1 cellular context compared by ENCODE assay signal in the genomic region with DNA sequence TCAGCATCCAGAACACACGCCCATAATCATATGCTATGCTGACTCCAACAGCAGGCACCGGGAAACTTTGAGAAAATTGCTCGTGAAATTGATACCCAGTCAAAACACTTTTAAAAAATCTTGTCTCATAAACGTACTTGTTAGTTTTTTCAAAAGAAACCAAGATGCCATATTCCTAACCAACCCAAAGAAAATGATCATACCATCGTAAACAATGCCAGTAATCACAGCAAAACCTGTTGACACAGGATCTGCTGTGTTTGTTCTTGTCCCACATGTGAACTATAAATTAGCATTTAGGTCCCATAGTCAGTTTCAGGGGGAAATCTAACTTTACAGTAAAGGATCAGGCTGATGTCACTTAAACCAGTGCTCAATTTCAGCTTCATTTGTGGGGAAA.
A peak's percentile ranks its signal among the peaks of the same experiment; 100 is the strongest.
TF ChIP-seq lines count a peak whose summit lies in the region.

No MANE protein-coding gene starts in this region.

TF ChIP-seq in HEK293, 187 proteins besides CTCF, POLR2A, EP300 and RAD21 (continued from another document and continues in another):
- TF ChIP-seq ZNF654 (tag by site-specific recombination; IDR thresholded peaks at IDR 0.05; ENCODE audit: low read depth), result 0 out of 2 replicates have a peak, but pooled peaks have one; percentile 24
- peak; percentile 55; the same call in 1 of the 2 replicates for TF ChIP-seq ZNF600 (tag by site-specific recombination; IDR thresholded peaks at IDR 0.05)
- no peak for TF ChIP-seq ZBTB7A (tag by site-specific recombination; IDR thresholded peaks at IDR 0.05; ENCODE audit: low read depth)
- TF ChIP-seq ZNF423 (tag by site-specific recombination; IDR thresholded peaks at IDR 0.05), result no peak
- TF ChIP-seq ZNF221 (tag by site-specific recombination; IDR thresholded peaks at IDR 0.05; ENCODE audit: borderline replicate concordance), result no peak
- no peak for TF ChIP-seq KLF16 (tag by site-specific recombination; IDR thresholded peaks at IDR 0.05)
- TF ChIP-seq ZSCAN18 (tag by site-specific recombination; IDR thresholded peaks at IDR 0.05), result no peak
- TF ChIP-seq GLIS2 (tag by site-specific recombination; IDR thresholded peaks at IDR 0.05), result no peak
- no peak for TF ChIP-seq ZNF585B (tag by site-specific recombination; IDR thresholded peaks at IDR 0.05)
- no peak for TF ChIP-seq ZNF623 (tag by site-specific recombination; IDR thresholded peaks at IDR 0.05)
- no peak for TF ChIP-seq ZNF677 (tag by site-specific recombination; IDR thresholded peaks at IDR 0.05)
- TF ChIP-seq ZNF274 (IDR thresholded peaks at IDR 0.05; ENCODE audit: low read length), result no peak
- no peak for TF ChIP-seq ZNF274 (tag by site-specific recombination; IDR thresholded peaks at IDR 0.05; ENCODE audit: borderline replicate concordance)
- no peak for TF ChIP-seq ZNF302 (tag by site-specific recombination; IDR thresholded peaks at IDR 0.05; ENCODE audit: low read depth)
- TF ChIP-seq, protein P1, sequence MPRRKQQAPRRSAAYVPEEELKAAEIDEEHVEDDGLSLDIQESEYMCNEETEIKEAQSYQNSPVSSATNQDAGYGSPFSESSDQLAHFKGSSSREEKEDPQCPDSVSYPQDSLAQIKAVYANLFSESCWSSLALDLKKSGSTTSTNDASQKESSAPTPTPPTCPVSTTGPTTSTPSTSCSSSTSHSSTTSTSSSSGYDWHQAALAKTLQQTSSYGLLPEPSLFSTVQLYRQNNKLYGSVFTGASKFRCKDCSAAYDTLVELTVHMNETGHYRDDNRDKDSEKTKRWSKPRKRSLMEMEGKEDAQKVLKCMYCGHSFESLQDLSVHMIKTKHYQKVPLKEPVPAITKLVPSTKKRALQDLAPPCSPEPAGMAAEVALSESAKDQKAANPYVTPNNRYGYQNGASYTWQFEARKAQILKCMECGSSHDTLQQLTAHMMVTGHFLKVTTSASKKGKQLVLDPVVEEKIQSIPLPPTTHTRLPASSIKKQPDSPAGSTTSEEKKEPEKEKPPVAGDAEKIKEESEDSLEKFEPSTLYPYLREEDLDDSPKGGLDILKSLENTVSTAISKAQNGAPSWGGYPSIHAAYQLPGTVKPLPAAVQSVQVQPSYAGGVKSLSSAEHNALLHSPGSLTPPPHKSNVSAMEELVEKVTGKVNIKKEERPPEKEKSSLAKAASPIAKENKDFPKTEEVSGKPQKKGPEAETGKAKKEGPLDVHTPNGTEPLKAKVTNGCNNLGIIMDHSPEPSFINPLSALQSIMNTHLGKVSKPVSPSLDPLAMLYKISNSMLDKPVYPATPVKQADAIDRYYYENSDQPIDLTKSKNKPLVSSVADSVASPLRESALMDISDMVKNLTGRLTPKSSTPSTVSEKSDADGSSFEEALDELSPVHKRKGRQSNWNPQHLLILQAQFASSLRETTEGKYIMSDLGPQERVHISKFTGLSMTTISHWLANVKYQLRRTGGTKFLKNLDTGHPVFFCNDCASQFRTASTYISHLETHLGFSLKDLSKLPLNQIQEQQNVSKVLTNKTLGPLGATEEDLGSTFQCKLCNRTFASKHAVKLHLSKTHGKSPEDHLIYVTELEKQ (tag by site-specific recombination; IDR thresholded peaks at IDR 0.05; ENCODE audit: borderline replicate concordance), result no peak
- TF ChIP-seq ZNF37A (tag by site-specific recombination; IDR thresholded peaks at IDR 0.05), result no peak
- peak; percentile 84; the same call in 1 of the 2 replicates for TF ChIP-seq ZNF24 (tag by site-specific recombination; IDR thresholded peaks at IDR 0.05)
- no peak for TF ChIP-seq ZBTB1 (tag by site-specific recombination; IDR thresholded peaks at IDR 0.05)
- no peak for TF ChIP-seq ZNF324 (tag by site-specific recombination; IDR thresholded peaks at IDR 0.05)
- peak; percentile 74 for TF ChIP-seq KLF8 (tag by site-specific recombination; IDR thresholded peaks at IDR 0.05)
- no peak for TF ChIP-seq KLF17 (tag by site-specific recombination; IDR thresholded peaks at IDR 0.05)
- no peak for TF ChIP-seq ZNF768 (tag by site-specific recombination; IDR thresholded peaks at IDR 0.05)
- peak; percentile 35; the same call in 1 of the 2 replicates for TF ChIP-seq ZFP69B (tag by site-specific recombination; IDR thresholded peaks at IDR 0.05)
- no peak for TF ChIP-seq HOXD13 (CRISPR knock-in tag; IDR thresholded peaks at IDR 0.05; ENCODE audit: borderline replicate concordance)
- no peak for TF ChIP-seq ZBTB6 (tag by site-specific recombination; IDR thresholded peaks at IDR 0.05)
- TF ChIP-seq ZNF214 (tag by site-specific recombination; IDR thresholded peaks at IDR 0.05; ENCODE audit: borderline replicate concordance), result no peak
- TF ChIP-seq ZNF155 (tag by site-specific recombination; IDR thresholded peaks at IDR 0.05), result no peak
- TF ChIP-seq, protein P2, sequence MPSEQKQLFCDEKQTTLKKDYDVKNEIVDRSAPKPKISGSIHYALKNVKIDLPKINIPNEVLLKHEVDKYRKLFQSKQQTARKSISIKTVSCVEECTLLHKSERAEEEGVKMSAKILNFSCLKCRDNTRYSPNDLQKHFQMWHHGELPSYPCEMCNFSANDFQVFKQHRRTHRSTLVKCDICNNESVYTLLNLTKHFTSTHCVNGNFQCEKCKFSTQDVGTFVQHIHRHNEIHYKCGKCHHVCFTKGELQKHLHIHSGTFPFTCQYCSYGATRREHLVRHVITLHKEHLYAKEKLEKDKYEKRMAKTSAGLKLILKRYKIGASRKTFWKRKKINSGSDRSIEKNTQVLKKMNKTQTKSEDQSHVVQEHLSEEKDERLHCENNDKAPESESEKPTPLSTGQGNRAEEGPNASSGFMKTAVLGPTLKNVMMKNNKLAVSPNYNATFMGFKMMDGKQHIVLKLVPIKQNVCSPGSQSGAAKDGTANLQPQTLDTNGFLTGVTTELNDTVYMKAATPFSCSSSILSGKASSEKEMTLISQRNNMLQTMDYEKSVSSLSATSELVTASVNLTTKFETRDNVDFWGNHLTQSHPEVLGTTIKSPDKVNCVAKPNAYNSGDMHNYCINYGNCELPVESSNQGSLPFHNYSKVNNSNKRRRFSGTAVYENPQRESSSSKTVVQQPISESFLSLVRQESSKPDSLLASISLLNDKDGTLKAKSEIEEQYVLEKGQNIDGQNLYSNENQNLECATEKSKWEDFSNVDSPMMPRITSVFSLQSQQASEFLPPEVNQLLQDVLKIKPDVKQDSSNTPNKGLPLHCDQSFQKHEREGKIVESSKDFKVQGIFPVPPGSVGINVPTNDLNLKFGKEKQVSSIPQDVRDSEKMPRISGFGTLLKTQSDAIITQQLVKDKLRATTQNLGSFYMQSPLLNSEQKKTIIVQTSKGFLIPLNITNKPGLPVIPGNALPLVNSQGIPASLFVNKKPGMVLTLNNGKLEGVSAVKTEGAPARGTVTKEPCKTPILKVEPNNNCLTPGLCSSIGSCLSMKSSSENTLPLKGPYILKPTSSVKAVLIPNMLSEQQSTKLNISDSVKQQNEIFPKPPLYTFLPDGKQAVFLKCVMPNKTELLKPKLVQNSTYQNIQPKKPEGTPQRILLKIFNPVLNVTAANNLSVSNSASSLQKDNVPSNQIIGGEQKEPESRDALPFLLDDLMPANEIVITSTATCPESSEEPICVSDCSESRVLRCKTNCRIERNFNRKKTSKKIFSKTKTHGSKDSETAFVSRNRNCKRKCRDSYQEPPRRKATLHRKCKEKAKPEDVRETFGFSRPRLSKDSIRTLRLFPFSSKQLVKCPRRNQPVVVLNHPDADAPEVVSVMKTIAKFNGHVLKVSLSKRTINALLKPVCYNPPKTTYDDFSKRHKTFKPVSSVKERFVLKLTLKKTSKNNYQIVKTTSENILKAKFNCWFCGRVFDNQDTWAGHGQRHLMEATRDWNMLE (tag by site-specific recombination; conservative IDR thresholded peaks at IDR 0.05; ENCODE audit: low read depth), result no peak
- TF ChIP-seq SCRT1 (tag by site-specific recombination; IDR thresholded peaks at IDR 0.05; ENCODE audit: borderline replicate concordance), result peak; percentile 95
- no peak for TF ChIP-seq ZNF26 (tag by site-specific recombination; IDR thresholded peaks at IDR 0.05)
- no peak for TF ChIP-seq ZIC2 (tag by site-specific recombination; IDR thresholded peaks at IDR 0.05)
- TF ChIP-seq ZNF354C (tag by site-specific recombination; IDR thresholded peaks at IDR 0.05; ENCODE audit: borderline replicate concordance, low read depth), result no peak
- no peak for TF ChIP-seq ZSCAN23 (tag by site-specific recombination; IDR thresholded peaks at IDR 0.05)
- no peak for TF ChIP-seq ZSCAN16 (tag by site-specific recombination; IDR thresholded peaks at IDR 0.05)
- no peak for TF ChIP-seq GLI4 (tag by site-specific recombination; IDR thresholded peaks at IDR 0.05)
- TF ChIP-seq ZNF148 (tag by site-specific recombination; IDR thresholded peaks at IDR 0.05; ENCODE audit: borderline replicate concordance), result no peak
- 0 out of 2 replicates have a peak, but pooled peaks have one; percentile 55 for TF ChIP-seq ZNF488 (tag by site-specific recombination; IDR thresholded peaks at IDR 0.05)
- TF ChIP-seq, protein P3, sequence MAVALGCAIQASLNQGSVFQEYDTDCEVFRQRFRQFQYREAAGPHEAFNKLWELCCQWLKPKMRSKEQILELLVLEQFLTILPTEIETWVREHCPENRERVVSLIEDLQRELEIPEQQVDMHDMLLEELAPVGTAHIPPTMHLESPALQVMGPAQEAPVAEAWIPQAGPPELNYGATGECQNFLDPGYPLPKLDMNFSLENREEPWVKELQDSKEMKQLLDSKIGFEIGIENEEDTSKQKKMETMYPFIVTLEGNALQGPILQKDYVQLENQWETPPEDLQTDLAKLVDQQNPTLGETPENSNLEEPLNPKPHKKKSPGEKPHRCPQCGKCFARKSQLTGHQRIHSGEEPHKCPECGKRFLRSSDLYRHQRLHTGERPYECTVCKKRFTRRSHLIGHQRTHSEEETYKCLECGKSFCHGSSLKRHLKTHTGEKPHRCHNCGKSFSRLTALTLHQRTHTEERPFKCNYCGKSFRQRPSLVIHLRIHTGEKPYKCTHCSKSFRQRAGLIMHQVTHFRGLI (tag by site-specific recombination; IDR thresholded peaks at IDR 0.05), result peak; percentile 44; the same call in 1 of the 2 replicates
- peak; percentile 60; the same call in 1 of the 2 replicates for TF ChIP-seq ZNF664 (tag by site-specific recombination; IDR thresholded peaks at IDR 0.05)
- no peak for TF ChIP-seq ZNF571 (tag by site-specific recombination; IDR thresholded peaks at IDR 0.05)
- 0 out of 2 replicates have a peak, but pooled peaks have one; percentile 52 for TF ChIP-seq ZNF391 (tag by site-specific recombination; IDR thresholded peaks at IDR 0.05; ENCODE audit: borderline replicate concordance, low read depth)
- no peak for TF ChIP-seq ZNF521 (tag by site-specific recombination; IDR thresholded peaks at IDR 0.05)
- TF ChIP-seq ZNF544 (tag by site-specific recombination; IDR thresholded peaks at IDR 0.05), result no peak
